Comparison of ENCODE assay signal across 20 cellular contexts in the genomic region with DNA sequence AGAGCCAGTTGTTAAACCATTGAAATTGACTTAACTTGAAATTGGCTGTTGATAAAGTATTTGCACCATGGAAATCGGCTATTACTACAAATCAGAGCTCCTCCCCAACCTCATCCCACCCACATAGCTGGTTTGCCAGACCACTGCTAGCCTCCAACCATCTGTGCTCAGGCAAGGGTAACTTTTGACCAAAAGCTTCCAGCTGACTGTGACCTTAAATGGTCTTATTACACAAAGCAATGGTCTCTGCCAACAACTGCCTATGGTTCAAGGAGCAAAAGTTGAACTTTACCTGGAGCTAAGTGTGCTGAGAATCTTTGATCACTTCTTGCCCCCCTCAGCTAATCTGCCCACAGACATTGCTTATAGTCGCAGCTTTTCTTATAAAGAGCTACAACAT. TPM values are rescaled to one million over a fixed set of nuclear protein-coding genes. Genes with fewer than 3 reads are reported as not detected.
"Had no signal": no experiment of that assay in that cellular context is flagged by ENCODE, and none has a peak within 500 bp of the region (broad histone marks: within the 10 kb centered on the region; RNA-seq: fewer than 3 reads in every experiment).

No MANE protein-coding gene starts in this region.

- H3K36me3 Mint-ChIP-seq: neural progenitor cell; stimulated activated naive B cell treated with anti-CD40 and anti-IgM and Interleukin-4, amounts not matched to agents 10 μg/mL and 1 μg/mL and 100 μg/mL, for 72 hours had no signal

- H3K9ac ChIP-seq: neural progenitor cell had no signal

- H3K27me3 ChIP-seq: heart left ventricle, neural progenitor cell, ovary, stomach had no signal

- H3K4me1 ChIP-seq: neural progenitor cell had no signal

- H3K4me3 Mint-ChIP-seq: effector memory CD8-positive, alpha-beta T cell; natural killer cell treated with Interleukin-12 subunit alpha and Interleukin-12 subunit beta and Interleukin-15 and Interleukin-18, amount 100 ng/mL, for 72 hours; neural progenitor cell; stimulated activated naive B cell treated with anti-CD40 and anti-IgM and Interleukin-4, amounts not matched to agents 10 μg/mL and 1 μg/mL and 100 μg/mL, for 72 hours had no signal

- DNase-seq: effector memory CD8-positive, alpha-beta T cell; hippocampal formation; mesenchymal stem cell; midbrain; nucleus accumbens; ovary; stimulated activated CD4-positive, alpha-beta T cell treated with anti-CD3 and anti-CD28 coated beads, Interleukin-2, amount 100 ng/mL, for 24 hours; stimulated activated CD4-positive, alpha-beta T cell treated with anti-CD3 and anti-CD28 coated beads, Interleukin-4, amount 100 ng/mL, for 4 hours; stimulated activated naive B cell treated with anti-CD40 and anti-IgM and Interleukin-4, amounts not matched to agents 10 μg/mL and 1 μg/mL and 100 μg/mL, for 72 hours; stomach; trophoblast cell had no signal

- H3K9me3 Mint-ChIP-seq: effector memory CD8-positive, alpha-beta T cell; natural killer cell treated with Interleukin-12 subunit alpha and Interleukin-12 subunit beta and Interleukin-15 and Interleukin-18, amount 100 ng/mL, for 72 hours; neural progenitor cell; stimulated activated naive B cell treated with anti-CD40 and anti-IgM and Interleukin-4, amounts not matched to agents 10 μg/mL and 1 μg/mL and 100 μg/mL, for 72 hours had no signal

- H3K4me2 ChIP-seq: neural progenitor cell had no signal

- H3K4me3 ChIP-seq: heart left ventricle, lung, neural progenitor cell, ovary, stomach had no signal

- H3K36me3 ChIP-seq: heart left ventricle, neural progenitor cell, ovary, stomach had no signal

- FAIRE-seq: frontal cortex had no signal

- H3K9me3 ChIP-seq: heart left ventricle, ovary, stomach had no signal

- H2AFZ ChIP-seq: neural progenitor cell had no signal

- H3K27ac ChIP-seq: epithelial cell of prostate, neural progenitor cell, ovary, stomach had no signal

- H3K27ac Mint-ChIP-seq: effector memory CD8-positive, alpha-beta T cell; natural killer cell treated with Interleukin-12 subunit alpha and Interleukin-12 subunit beta and Interleukin-15 and Interleukin-18, amount 100 ng/mL, for 72 hours; neural progenitor cell; progenitor cell of endocrine pancreas; stimulated activated naive B cell treated with anti-CD40 and anti-IgM and Interleukin-4, amounts not matched to agents 10 μg/mL and 1 μg/mL and 100 μg/mL, for 72 hours had no signal

- ATAC-seq: effector memory CD8-positive, alpha-beta T cell; natural killer cell treated with Interleukin-12 subunit alpha and Interleukin-12 subunit beta and Interleukin-15 and Interleukin-18, amount 100 ng/mL, for 72 hours; sciatic nerve; stimulated activated naive B cell treated with anti-CD40 and anti-IgM and Interleukin-4, amounts not matched to agents 10 μg/mL and 1 μg/mL and 100 μg/mL, for 72 hours had no signal

RNA-seq across cellular contexts. Expression of gene ADRB1, which starts 48.5 kb away (rescaled TPM):
- total RNA-seq: fibroblast of lung, progenitor cell of endocrine pancreas had no signal
- polyA plus RNA-seq: fibroblast of lung had no signal
